Comparison of ENCODE assay signal across 8 cellular contexts in genomic region chr7:120858299-120858636, GRCh38. TPM values are rescaled to one million over a fixed set of nuclear protein-coding genes. Genes with fewer than 3 reads are reported as not detected.
DNase-seq lines count a peak whose midpoint lies in the region; ATAC-seq and TF ChIP-seq lines count a peak whose summit lies in the region.

No MANE protein-coding gene starts in this region.

- H3K27me3 ChIP-seq in SJSA1 (replicated peaks) (peaks cover 15% of the 10 kb centered on the region), rectal smooth muscle tissue (ENCODE audit: control insufficient read depth, insufficient read depth, low read length) (no peaks in the 10 kb centered on the region)

- H3K4me3 ChIP-seq in SJSA1 (peak overlapping the region; percentile 51), fibroblast of villous mesenchyme (ENCODE audit: low read depth, low read length) (peak overlapping the region; percentile 68), rectal smooth muscle tissue (ENCODE audit: low read length) (peak overlapping the region; percentile 58)

- no peaks in the 10 kb centered on the region for H3K36me3 ChIP-seq in SJSA1
- no peaks in the 10 kb centered on the region for H3K36me3 ChIP-seq in rectal smooth muscle tissue (ENCODE audit: control insufficient read depth, insufficient read depth, low read length)

- no peak overlapping the region for H3K27ac ChIP-seq in SJSA1
- peak overlapping the region; percentile 90 for H3K27ac ChIP-seq in rectal smooth muscle tissue (ENCODE audit: low read depth, low read length)

- H3K4me1 ChIP-seq in SJSA1 (replicated peaks) (peaks cover 10% of the 10 kb centered on the region), rectal smooth muscle tissue (ENCODE audit: control insufficient read depth, insufficient read depth, low read length) (no peaks in the 10 kb centered on the region)

- H3K9me3 ChIP-seq in SJSA1 (replicated peaks) = no peaks in the 10 kb centered on the region

- ATAC-seq in GM18870 (IDR thresholded peaks at IDR 0.05; ENCODE audit: unreplicated experiment) (peak; percentile 2), HG02642 (IDR thresholded peaks at IDR 0.05; ENCODE audit: poor library complexity, unreplicated experiment) (no peak), HG02885 (IDR thresholded peaks at IDR 0.05; ENCODE audit: poor library complexity, unreplicated experiment) (no peak)

- no peak for DNase-seq in SJSA1 (ENCODE audit: low read depth in 1 of 2, low spot score in 2 of 2)
- no peak for DNase-seq in fibroblast of villous mesenchyme (ENCODE audit: low read depth)
- DNase-seq in NAMALWA (ENCODE audit: low spot score) = no peak
- DNase-seq in RPMI8226 = no peak

- TF ChIP-seq CTCF in fibroblast of villous mesenchyme (IDR thresholded peaks at IDR 0.05; ENCODE audit: insufficient read depth, low read depth, low read length) = no peak

- H3K9ac ChIP-seq in rectal smooth muscle tissue (ENCODE audit: low read length) = peak overlapping the region; percentile 16

RNA-seq across cellular contexts. Expression of gene TSPAN12, which starts 0.3 kb away (rescaled TPM):
- 1.8 and 2.3 TPM in 2 replicates for total RNA-seq in SJSA1 (2014; rRNA removed; shearing (Covaris generic))
- 2.6 and 4.7 TPM in 2 replicates for total RNA-seq in fibroblast of villous mesenchyme
